19 cellular contexts compared by ENCODE assay signal in genomic region chr13:38787550-38787949, GRCh38.
A peak's percentile ranks its signal among the peaks of the same experiment; 100 is the strongest.
DNase-seq lines count a peak whose midpoint lies in the region; ATAC-seq, FAIRE-seq and TF ChIP-seq lines count a peak whose summit lies in the region.
"Had no signal": no experiment of that assay in that cellular context is flagged by ENCODE, and none has a peak within 500 bp of the region (broad histone marks: within the 10 kb centered on the region; RNA-seq: fewer than 3 reads in every experiment).

No MANE protein-coding gene starts in this region.

- no peak for DNase-seq in pancreas
- DNase-seq in hippocampal formation (lab: John Stamatoyannopoulos, UW) = no peak
- DNase-seq in NCI-H1092 treated with DMSO at 0.1 percent for 48 hours (lab: John Stamatoyannopoulos, UW) = no peak
- DNase-seq: Calu3; CD8-positive, alpha-beta T cell; DMS79 treated with DMSO at 0.1 percent for 48 hours; GOT3; H7; HFFc6 had no signal

- H3K27ac ChIP-seq in pancreas = no peak overlapping the region
- H3K27ac ChIP-seq: 22Rv1; BLaER1 treated with 17β-estradiol and CSF1 and Interleukin-3, amounts not matched to agents 10 nM and 100 nM; HL-60 had no signal

- H3K27me3 ChIP-seq in pancreas = no peaks in the 10 kb centered on the region
- H3K27me3 ChIP-seq: BLaER1 treated with 17β-estradiol and CSF1 and Interleukin-3, amounts not matched to agents 10 nM and 100 nM had no signal

- peaks cover 0 to 21% (median 21%) of the 10 kb centered on the region in 3 donors for H3K4me1 ChIP-seq in pancreas
- H3K4me1 ChIP-seq: BLaER1 treated with 17β-estradiol and CSF1 and Interleukin-3, amounts not matched to agents 10 nM and 100 nM had no signal

- intact Hi-C loops in pancreas (cut with DNase I) = no loop called here

- no peaks in the 10 kb centered on the region for H3K36me3 ChIP-seq in pancreas
- H3K36me3 ChIP-seq: BLaER1 treated with 17β-estradiol and CSF1 and Interleukin-3, amounts not matched to agents 10 nM and 100 nM had no signal

- H3K9me3 ChIP-seq in pancreas = no peaks in the 10 kb centered on the region
- H3K9me3 ChIP-seq: BLaER1 treated with 17β-estradiol and CSF1 and Interleukin-3, amounts not matched to agents 10 nM and 100 nM had no signal

- WGBS in pancreas, 2 donors = 77 to 82% methylated on average over 1 of the region's 1 CpG

- peak; percentile 71 for FAIRE-seq in A204.1 (lab: Jason Lieb, UNC)
- peak; percentile 40 for FAIRE-seq in TTC549 (lab: Jason Lieb, UNC)
- peak; percentile 69 for FAIRE-seq in endometrium (lab: Jason Lieb, UNC)
- FAIRE-seq in pancreas (lab: Jason Lieb, UNC) = peak; percentile 81
- FAIRE-seq: GM12891, GM18507 had no signal

- TF ChIP-seq CTCF in pancreas (IDR thresholded peaks at IDR 0.05) = no peak

- H3K4me3 ChIP-seq in pancreas = no peak overlapping the region
- H3K4me3 ChIP-seq: BLaER1 treated with 17β-estradiol and CSF1 and Interleukin-3, amounts not matched to agents 10 nM and 100 nM had no signal

- no peak for ATAC-seq in pancreas
- ATAC-seq in GM19023 (IDR thresholded peaks at IDR 0.05; ENCODE audit: unreplicated experiment) = no peak
- ATAC-seq: CD8-positive, alpha-beta T cell; HCT116 had no signal
